Comparison of ENCODE assay signal across 8 cellular contexts in the genomic region with DNA sequence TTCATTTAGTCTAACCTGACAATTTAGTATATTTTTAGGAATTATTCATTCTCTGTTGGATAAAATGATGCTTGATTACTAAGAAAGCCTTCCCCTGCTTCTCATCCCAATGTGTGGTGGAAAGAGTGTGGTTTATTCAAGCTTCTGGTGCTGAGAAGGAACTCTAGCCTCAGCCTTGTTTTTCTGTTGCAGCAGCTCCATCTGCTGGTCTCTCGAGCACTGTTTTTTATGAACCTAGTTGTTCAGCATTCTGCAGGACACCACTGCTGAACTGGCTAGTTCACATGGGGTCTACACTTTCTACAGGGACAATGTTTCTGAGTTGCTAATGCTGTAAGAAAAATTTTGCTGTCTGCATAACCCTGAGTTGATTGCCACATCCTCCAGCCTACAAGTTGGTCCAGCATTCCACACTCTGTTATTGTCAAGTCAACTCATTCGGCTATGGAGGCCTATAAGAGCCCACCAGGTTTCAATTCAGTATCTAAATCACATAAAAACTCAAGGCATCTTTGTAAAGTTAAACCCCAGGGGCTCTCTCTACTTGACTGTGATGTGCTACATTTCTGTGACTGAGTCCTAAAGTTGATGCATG. TPM values are rescaled to one million over a fixed set of nuclear protein-coding genes. Genes with fewer than 3 reads are reported as not detected.
DNase-seq lines count a peak whose midpoint lies in the region; ATAC-seq and TF ChIP-seq lines count a peak whose summit lies in the region.

No MANE protein-coding gene starts in this region.

- peak in 3 of 4 experiments; percentile 24 to 28 (median 26) for DNase-seq in activated CD4-positive, CD25-positive, alpha-beta regulatory T cell (lab: John Stamatoyannopoulos, UW)
- DNase-seq in activated CD4-positive, CD25-positive, alpha-beta regulatory T cell treated with anti-CD3 and anti-CD28 coated beads, Interleukin-2, amount 50 U/mL, for 72 hours, result no peak
- DNase-seq in NCI-H82 (lab: John Stamatoyannopoulos, UW) (peak; percentile 76), activated T-cell treated with anti-CD3 and anti-CD28 coated beads for 24 hours (ENCODE audit: low read depth) (peak; percentile 45), fibroblast of lung (ENCODE audit: low read depth in 2 of 2) (peak; percentile 42 to 67), neural crest cell (ENCODE audit: low read depth, low spot score) (peak; percentile 48), upper lobe of right lung (no peak)

- no peak overlapping the region for H2AFZ ChIP-seq in fibroblast of lung (ENCODE audit: low read length)

- H3K27ac ChIP-seq in fibroblast of lung (ENCODE audit: insufficient read depth, low read length), result no peak overlapping the region
- no peak overlapping the region for H3K27ac ChIP-seq in upper lobe of right lung

- peak; percentile 79 for ATAC-seq in HG02852 (IDR thresholded peaks at IDR 0.05; ENCODE audit: unreplicated experiment)
- peak; percentile 80 for ATAC-seq in upper lobe of right lung

- no peak overlapping the region for H3K4me3 Mint-ChIP-seq in neural crest cell

- peaks cover 6% of the 10 kb centered on the region for H3K9me3 Mint-ChIP-seq in neural crest cell

- H3K4me2 ChIP-seq in fibroblast of lung (ENCODE audit: extremely low read depth, insufficient read depth, low read length), result no peak overlapping the region

- H3K9ac ChIP-seq in fibroblast of lung (ENCODE audit: insufficient read depth, low read length), result no peak overlapping the region

- H3K4me3 ChIP-seq in fibroblast of lung (replicated peaks in 1 of 4; ENCODE audit: control extremely low read depth in 1 of 4, insufficient read depth in 1 of 4, low read depth in 3 of 4, low read length in 4 of 4) (no peak overlapping the region), upper lobe of right lung (no peak overlapping the region)

- no peaks in the 10 kb centered on the region for H3K4me1 ChIP-seq in fibroblast of lung (ENCODE audit: control insufficient read depth, extremely low read depth, insufficient read depth, low read length)
- H3K4me1 ChIP-seq in upper lobe of right lung, result no peaks in the 10 kb centered on the region

- H3K36me3 Mint-ChIP-seq in neural crest cell (ENCODE audit: low read depth), result peaks cover under 1% of the 10 kb centered on the region

- peaks cover 9% of the 10 kb centered on the region for H3K4me1 Mint-ChIP-seq in neural crest cell

- H3K36me3 ChIP-seq in fibroblast of lung (ENCODE audit: control insufficient read depth, insufficient read depth, low read length) (no peaks in the 10 kb centered on the region), upper lobe of right lung (no peaks in the 10 kb centered on the region)

- no peaks in the 10 kb centered on the region for H4K20me1 ChIP-seq in fibroblast of lung (ENCODE audit: control insufficient read depth, extremely low read depth, insufficient read depth, low read length)

- H3K9me3 ChIP-seq in fibroblast of lung (ENCODE audit: control insufficient read depth, insufficient read depth, low read depth, low read length) (no peaks in the 10 kb centered on the region), upper lobe of right lung (no peaks in the 10 kb centered on the region)

- intact Hi-C loops in upper lobe of right lung (cut with DNase I), result no loop called here

- no peak overlapping the region for H3K27ac Mint-ChIP-seq in neural crest cell (ENCODE audit: unreplicated experiment)

- H3K27me3 Mint-ChIP-seq in neural crest cell (ENCODE audit: low read depth), result no peaks in the 10 kb centered on the region

- no peaks in the 10 kb centered on the region for H3K79me2 ChIP-seq in fibroblast of lung (ENCODE audit: control insufficient read depth, insufficient read depth, low read length)

- no peaks in the 10 kb centered on the region for H3K27me3 ChIP-seq in fibroblast of lung (ENCODE audit: control insufficient read depth, insufficient read depth, low read length)
- H3K27me3 ChIP-seq in upper lobe of right lung, result no peaks in the 10 kb centered on the region

- peak; percentile 71 to 73 for TF ChIP-seq CTCF in fibroblast of lung (conservative IDR thresholded peaks at IDR 0.05 in 1 of 2, IDR thresholded peaks at IDR 0.05 in 1 of 2; ENCODE audit: low read depth in 1 of 2, low read length in 2 of 2)
- peak; percentile 69 for TF ChIP-seq CTCF in neural crest cell (conservative IDR thresholded peaks at IDR 0.05)
- TF ChIP-seq CTCF in upper lobe of right lung (IDR thresholded peaks at IDR 0.05), result peak; percentile 63

RNA-seq across cellular contexts. Expression of a gene that starts 14.3 kb away (rescaled TPM):
- total RNA-seq in fibroblast of lung, result under 0.01 TPM in 2 replicates
- 0.03 and 0.26 TPM in 2 replicates for polyA plus RNA-seq in fibroblast of lung
- 0.05 TPM in 1 of 2 replicates, not detected in the other for polyA plus RNA-seq in fibroblast of lung (2012)
- not detected in 2 replicates for polyA minus RNA-seq in fibroblast of lung (ENCODE audit: low replicate concordance)
- 0.25 and 0.54 TPM in 2 replicates for total RNA-seq in neural crest cell
- total RNA-seq in upper lobe of right lung, result 0.14 TPM

RNA-seq across cellular contexts. Expression of a gene that starts 25.4 kb away (rescaled TPM):
- total RNA-seq in fibroblast of lung (not detected in 2 replicates), neural crest cell (not detected in 2 replicates), upper lobe of right lung (not detected)
- not detected in 2 replicates for polyA plus RNA-seq in fibroblast of lung
- polyA plus RNA-seq in fibroblast of lung (2012), result not detected in 2 replicates
- polyA minus RNA-seq in fibroblast of lung (ENCODE audit: low replicate concordance), result not detected in 2 replicates

RNA-seq across cellular contexts. Expression of a gene that starts 42.0 kb away (rescaled TPM):
- total RNA-seq in fibroblast of lung, result under 0.01 and 0.17 TPM in 2 replicates
- polyA plus RNA-seq in fibroblast of lung, result 0.03 TPM in 1 of 2 replicates, not detected in the other
- polyA plus RNA-seq in fibroblast of lung (2012), result not detected in 2 replicates
- polyA minus RNA-seq in fibroblast of lung (ENCODE audit: low replicate concordance), result not detected in 2 replicates
- 0.20 and 0.21 TPM in 2 replicates for total RNA-seq in neural crest cell
- total RNA-seq in upper lobe of right lung, result not detected

Comparison
In these comparisons a context has a peak if more than half of its experiments do, and no peak if none do; other contexts are left out.
1. DNase-seq: peak in activated CD4-positive, CD25-positive, alpha-beta regulatory T cell (3 of 4), NCI-H82 (single experiment), activated T-cell treated with anti-CD3 and anti-CD28 coated beads for 24 hours (single experiment), fibroblast of lung (2 of 2) and neural crest cell (single experiment); none in activated CD4-positive, CD25-positive, alpha-beta regulatory T cell treated with anti-CD3 and anti-CD28 coated beads, Interleukin-2, amount 50 U/mL, for 72 hours (single experiment) and upper lobe of right lung (single experiment).
2. Peak in every context shown above with its lines, with median percentiles within 50 percentile points of each other: CTCF ChIP-seq.